15 cellular contexts compared by ENCODE assay signal in genomic region chr17:79749156-79749815, GRCh38. TPM values are rescaled to one million over a fixed set of nuclear protein-coding genes. Genes with fewer than 3 reads are reported as not detected.
DNase-seq lines count a peak whose midpoint lies in the region; ATAC-seq and TF ChIP-seq lines count a peak whose summit lies in the region.
"Had no signal": no experiment of that assay in that cellular context is flagged by ENCODE, and none has a peak within 500 bp of the region (broad histone marks: within the 10 kb centered on the region; RNA-seq: fewer than 3 reads in every experiment).

No MANE protein-coding gene starts in this region.

- intact Hi-C loops in CD4-positive, alpha-beta memory T cell (cut with micrococcal nuclease), result loop anchor here (10.0 kb wide), 1 partner anchor 66 kb away; no protein-coding TSS in a partner anchor

- H3K36me3 Mint-ChIP-seq in CD4-positive, alpha-beta memory T cell, result no peaks in the 10 kb centered on the region

- peaks cover 31% of the 10 kb centered on the region for H3K27me3 ChIP-seq in brain microvascular endothelial cell (replicated peaks)
- peaks cover 16% of the 10 kb centered on the region for H3K27me3 ChIP-seq in CD4-positive, alpha-beta memory T cell (ENCODE audit: insufficient read depth, low read length)

- CTCF ChIA-PET in CD4-positive, alpha-beta memory T cell (lab: Charles Lee; ENCODE audit: partially characterized antibody), result no interaction called here

- H3K27ac Mint-ChIP-seq in CD4-positive, alpha-beta memory T cell, result no peak overlapping the region

- ATAC-seq in omental fat pad (ENCODE audit: low FRiP score) (peak; percentile 20), HG02642 (IDR thresholded peaks at IDR 0.05; ENCODE audit: poor library complexity, unreplicated experiment) (no peak), HG02870 (IDR thresholded peaks at IDR 0.05; ENCODE audit: unreplicated experiment) (no peak)

- H3K4me1 ChIP-seq in CD4-positive, alpha-beta memory T cell (ENCODE audit: insufficient read depth, low read length), result peaks cover 21% of the 10 kb centered on the region

- no peak for TF ChIP-seq CTCF in brain microvascular endothelial cell (IDR thresholded peaks at IDR 0.05; ENCODE audit: low read depth, low read length, missing control alignments)
- no peak for TF ChIP-seq CTCF in omental fat pad (IDR thresholded peaks at IDR 0.05)
- TF ChIP-seq CTCF in GM10266 (IDR thresholded peaks at IDR 0.05; ENCODE audit: control insufficient read depth, insufficient read depth, low read depth, missing control alignments), result no peak

- no peaks in the 10 kb centered on the region for H3K9me3 ChIP-seq in CD4-positive, alpha-beta memory T cell (ENCODE audit: control insufficient read depth in 1 of 2, low read length in 2 of 2)
- H3K9me3 ChIP-seq: Caco-2, heart left ventricle had no signal

- peak; percentile 93 for DNase-seq in COLO829 (ENCODE audit: low spot score)
- peak; percentile 60 for DNase-seq in LHCN-M2 (ENCODE audit: low read depth)
- peak; percentile 13 for DNase-seq in brain microvascular endothelial cell
- DNase-seq in omental fat pad (ENCODE audit: low spot score), result no peak
- no peak for DNase-seq in GM10266 (ENCODE audit: extremely low spot score)
- no peak for DNase-seq in CD4-positive, alpha-beta memory T cell
- DNase-seq: activated CD4-positive, alpha-beta T cell treated with anti-CD3 and anti-CD28 coated beads, Interleukin-2, amount 50 U/mL, for 1 hour; activated gamma-delta T cell treated with Interleukin-2 at 50 U/mL for 16 hours; Caco-2; NCI-H1105 had no signal

- no peaks in the 10 kb centered on the region for H3K36me3 ChIP-seq in brain microvascular endothelial cell (replicated peaks)
- no peaks in the 10 kb centered on the region for H3K36me3 ChIP-seq in CD4-positive, alpha-beta memory T cell (ENCODE audit: insufficient read depth, low read length)
- H3K36me3 ChIP-seq: heart left ventricle had no signal

- in situ Hi-C loops in brain microvascular endothelial cell (cut with HindIII; ENCODE audit: low pct_ligation_motif_present, low sequenced_read_pairs), result no loop called here

- no peak overlapping the region for H3K4me3 Mint-ChIP-seq in CD4-positive, alpha-beta memory T cell

- H3K4me3 ChIP-seq in brain microvascular endothelial cell (ENCODE audit: low read depth, low read length), result no peak overlapping the region
- H3K4me3 ChIP-seq in CD4-positive, alpha-beta memory T cell (ENCODE audit: low read length in 2 of 2), result no peak overlapping the region
- H3K4me3 ChIP-seq: heart left ventricle had no signal

- H3K27ac ChIP-seq in brain microvascular endothelial cell, result no peak overlapping the region
- H3K27ac ChIP-seq in CD4-positive, alpha-beta memory T cell (ENCODE audit: low read depth, low read length), result no peak overlapping the region
- H3K27ac ChIP-seq: heart left ventricle had no signal

- H3K4me1 Mint-ChIP-seq in CD4-positive, alpha-beta memory T cell, result peaks cover 7 to 27% (median 12%) of the 10 kb centered on the region in 4 donors

- H3K27me3 Mint-ChIP-seq in CD4-positive, alpha-beta memory T cell, result peaks cover 25 to 42% of the 10 kb centered on the region in 2 donors

- POLR2A ChIA-PET in CD4-positive, alpha-beta memory T cell (lab: Charles Lee; ENCODE audit: partially characterized antibody), result no interaction called here

- H3K9me3 Mint-ChIP-seq in CD4-positive, alpha-beta memory T cell, result peaks cover 0 to 2% (median 0%) of the 10 kb centered on the region in 8 donors

RNA-seq across cellular contexts. Expression of gene ENPP7, which starts 18.5 kb away (rescaled TPM):
- total RNA-seq in LHCN-M2 (2014; rRNA removed), result not detected in 2 replicates
- polyA plus RNA-seq in LHCN-M2 (2012), result not detected
- not detected for total RNA-seq in omental fat pad
- under 1 TPM in 1 of 2 experiments, not detected in 1; 0.20 TPM for total RNA-seq in CD4-positive, alpha-beta memory T cell
- polyA plus RNA-seq in CD4-positive, alpha-beta memory T cell, result under 1 TPM in 1 of 2 donors, not detected in 1; 0.15 TPM
- total RNA-seq: dermis microvascular lymphatic vessel endothelial cell, heart left ventricle, pulmonary artery endothelial cell had no signal
- polyA plus RNA-seq: heart left ventricle had no signal

RNA-seq across cellular contexts. Expression of gene CBX2, which starts 28.7 kb away (rescaled TPM):
- total RNA-seq in LHCN-M2 (2014; rRNA removed) (6.7 and 6.8 TPM in 2 replicates), omental fat pad (1 to 10 TPM in 2 of 4 donors, under 1 TPM in 2; 0.28 to 5.2 (median 1.5) TPM)
- polyA plus RNA-seq in LHCN-M2 (2012), result 4.6 TPM
- total RNA-seq in CD4-positive, alpha-beta memory T cell, result under 1 TPM; 0.06 to 0.44 TPM
- not detected for polyA plus RNA-seq in CD4-positive, alpha-beta memory T cell

RNA-seq across cellular contexts. Expression of gene CBX8, which starts 47.6 kb away (rescaled TPM):
- total RNA-seq in LHCN-M2 (2014; rRNA removed), result 5.1 and 10.8 TPM in 2 replicates
- polyA plus RNA-seq in LHCN-M2 (2012), result 5.9 TPM
- 1 to 10 TPM in 2 of 4 donors, under 1 TPM in 2; 0.88 to 2.2 (median 1.2) TPM for total RNA-seq in omental fat pad
- 1 to 10 TPM; 2.8 to 4.1 TPM for total RNA-seq in CD4-positive, alpha-beta memory T cell
- polyA plus RNA-seq in CD4-positive, alpha-beta memory T cell, result under 1 TPM; 0.29 to 0.34 TPM

Comparison
In these comparisons a context has a peak if more than half of its experiments do, and no peak if none do; other contexts are left out.
1. DNase-seq: peak in COLO829 (single experiment), LHCN-M2 (single experiment) and brain microvascular endothelial cell (single experiment); none in omental fat pad (single experiment), GM10266 (single experiment) and CD4-positive, alpha-beta memory T cell (0 of 5).